In genomic region chr5:144085381-144085780, GRCh38 we compare ENCODE assay signal across 19 cellular contexts.
"Had no signal": no experiment of that assay in that cellular context is flagged by ENCODE, and none has a peak within 500 bp of the region (broad histone marks: within the 10 kb centered on the region; RNA-seq: fewer than 3 reads in every experiment).

No MANE protein-coding gene starts in this region.

- H3K36me3 ChIP-seq: colonic mucosa, heart left ventricle, right lobe of liver, stomach, thoracic aorta, transverse colon had no signal

- H3K27me3 ChIP-seq: colonic mucosa, heart left ventricle, right lobe of liver, stomach, transverse colon had no signal

- FAIRE-seq: frontal cortex, islet of Langerhans had no signal

- DNase-seq: colonic mucosa; dermis blood vessel endothelial cell; erythroblast; heart left ventricle; hippocampal formation; kidney glomerular epithelial cell; naive thymus-derived CD4-positive, alpha-beta T cell; nephron progenitor cell; psoas muscle; retina; right lobe of liver; stimulated activated CD4-positive, alpha-beta T cell treated with anti-CD3 and anti-CD28 coated beads, Interleukin-2, amount 100 ng/mL, for 24 hours; stimulated activated naive CD4-positive, alpha-beta T cell; stomach; substantia nigra; transverse colon had no signal

- H3K27ac ChIP-seq: colonic mucosa, heart left ventricle, psoas muscle, right lobe of liver, stomach, thoracic aorta, transverse colon had no signal

- H3K9me3 ChIP-seq: colonic mucosa, psoas muscle, right lobe of liver had no signal

- H3K4me3 ChIP-seq: colonic mucosa, heart left ventricle, psoas muscle, right lobe of liver, stomach, thoracic aorta, transverse colon had no signal

- ATAC-seq: heart left ventricle; naive thymus-derived CD4-positive, alpha-beta T cell; psoas muscle; right lobe of liver had no signal

- H3K4me1 ChIP-seq: colonic mucosa, right lobe of liver had no signal
